In the genomic region with DNA sequence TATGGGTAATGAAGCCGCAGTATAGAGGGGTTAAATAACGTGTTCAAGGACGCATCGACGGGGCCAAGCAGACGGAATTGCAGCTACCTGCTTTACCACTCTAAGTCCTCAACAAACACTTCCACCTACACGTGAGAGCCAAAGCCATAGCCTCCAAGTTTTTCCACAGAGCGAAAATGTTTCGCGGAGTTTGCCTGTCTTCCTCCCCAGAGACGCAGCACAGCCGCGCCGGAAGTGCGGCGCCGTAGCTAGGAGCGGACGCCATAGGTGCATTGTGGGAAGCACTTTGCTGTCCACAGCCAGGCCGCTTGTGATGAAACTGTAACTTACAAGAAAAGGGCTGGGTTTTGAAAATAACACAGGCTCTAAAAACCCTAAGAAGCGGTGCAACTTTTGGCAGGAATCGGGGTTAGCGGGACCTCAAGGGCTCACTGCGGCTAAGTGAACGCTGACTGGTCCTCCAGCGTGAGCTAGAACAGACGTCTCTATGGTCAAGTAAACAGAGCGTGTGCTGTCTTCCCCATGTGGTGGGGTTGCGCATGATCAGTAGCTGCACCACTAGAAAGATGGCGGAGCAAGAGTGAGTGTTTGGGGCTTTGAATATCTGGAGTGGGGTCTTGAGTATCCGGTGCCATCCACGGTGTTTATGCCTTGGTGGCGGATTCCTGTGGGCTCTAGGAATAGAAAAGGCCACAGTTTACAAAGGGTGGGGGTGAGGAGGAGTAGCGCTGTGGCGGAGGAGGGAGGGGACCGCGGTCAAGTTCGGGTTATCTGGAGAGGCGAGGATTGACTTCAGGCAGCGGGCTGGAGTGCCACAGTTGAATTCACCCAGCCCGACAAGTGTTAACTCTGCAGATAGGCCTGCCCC, we compare ENCODE assay signal across 1 cellular context.
A peak's percentile ranks its signal among the peaks of the same experiment; 100 is the strongest.
TF ChIP-seq lines count a peak whose summit lies in the region.

A gene (plus strand): TSS at position 245 of the 868 bp plus-strand sequence. CDS start 295 bp downstream, at position 540.

TF ChIP-seq in GM12878, 131 proteins besides CTCF, POLR2A, EP300 and RAD21 (continued from another document and continues in another):
- peak; percentile 51 for TF ChIP-seq ZZZ3 (IDR thresholded peaks at IDR 0.05; ENCODE audit: control insufficient read depth, insufficient read length, low read depth)
- no peak; the same call in 1 of the 2 replicates for TF ChIP-seq RB1 (IDR thresholded peaks at IDR 0.05; ENCODE audit: borderline replicate concordance)
- peak; percentile 85 for TF ChIP-seq IKZF1 (conservative IDR thresholded peaks at IDR 0.05)
- TF ChIP-seq, protein P1, sequence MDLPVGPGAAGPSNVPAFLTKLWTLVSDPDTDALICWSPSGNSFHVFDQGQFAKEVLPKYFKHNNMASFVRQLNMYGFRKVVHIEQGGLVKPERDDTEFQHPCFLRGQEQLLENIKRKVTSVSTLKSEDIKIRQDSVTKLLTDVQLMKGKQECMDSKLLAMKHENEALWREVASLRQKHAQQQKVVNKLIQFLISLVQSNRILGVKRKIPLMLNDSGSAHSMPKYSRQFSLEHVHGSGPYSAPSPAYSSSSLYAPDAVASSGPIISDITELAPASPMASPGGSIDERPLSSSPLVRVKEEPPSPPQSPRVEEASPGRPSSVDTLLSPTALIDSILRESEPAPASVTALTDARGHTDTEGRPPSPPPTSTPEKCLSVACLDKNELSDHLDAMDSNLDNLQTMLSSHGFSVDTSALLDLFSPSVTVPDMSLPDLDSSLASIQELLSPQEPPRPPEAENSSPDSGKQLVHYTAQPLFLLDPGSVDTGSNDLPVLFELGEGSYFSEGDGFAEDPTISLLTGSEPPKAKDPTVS (IDR thresholded peaks at IDR 0.05; ENCODE audit: low read depth, low read length): no peak
- TF ChIP-seq, protein P2, sequence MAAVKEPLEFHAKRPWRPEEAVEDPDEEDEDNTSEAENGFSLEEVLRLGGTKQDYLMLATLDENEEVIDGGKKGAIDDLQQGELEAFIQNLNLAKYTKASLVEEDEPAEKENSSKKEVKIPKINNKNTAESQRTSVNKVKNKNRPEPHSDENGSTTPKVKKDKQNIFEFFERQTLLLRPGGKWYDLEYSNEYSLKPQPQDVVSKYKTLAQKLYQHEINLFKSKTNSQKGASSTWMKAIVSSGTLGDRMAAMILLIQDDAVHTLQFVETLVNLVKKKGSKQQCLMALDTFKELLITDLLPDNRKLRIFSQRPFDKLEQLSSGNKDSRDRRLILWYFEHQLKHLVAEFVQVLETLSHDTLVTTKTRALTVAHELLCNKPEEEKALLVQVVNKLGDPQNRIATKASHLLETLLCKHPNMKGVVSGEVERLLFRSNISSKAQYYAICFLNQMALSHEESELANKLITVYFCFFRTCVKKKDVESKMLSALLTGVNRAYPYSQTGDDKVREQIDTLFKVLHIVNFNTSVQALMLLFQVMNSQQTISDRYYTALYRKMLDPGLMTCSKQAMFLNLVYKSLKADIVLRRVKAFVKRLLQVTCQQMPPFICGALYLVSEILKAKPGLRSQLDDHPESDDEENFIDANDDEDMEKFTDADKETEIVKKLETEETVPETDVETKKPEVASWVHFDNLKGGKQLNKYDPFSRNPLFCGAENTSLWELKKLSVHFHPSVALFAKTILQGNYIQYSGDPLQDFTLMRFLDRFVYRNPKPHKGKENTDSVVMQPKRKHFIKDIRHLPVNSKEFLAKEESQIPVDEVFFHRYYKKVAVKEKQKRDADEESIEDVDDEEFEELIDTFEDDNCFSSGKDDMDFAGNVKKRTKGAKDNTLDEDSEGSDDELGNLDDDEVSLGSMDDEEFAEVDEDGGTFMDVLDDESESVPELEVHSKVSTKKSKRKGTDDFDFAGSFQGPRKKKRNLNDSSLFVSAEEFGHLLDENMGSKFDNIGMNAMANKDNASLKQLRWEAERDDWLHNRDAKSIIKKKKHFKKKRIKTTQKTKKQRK (IDR thresholded peaks at IDR 0.05; ENCODE audit: low read depth, low read length): no peak
- TF ChIP-seq NR2C2 (IDR thresholded peaks at IDR 0.05; ENCODE audit: borderline replicate concordance, control insufficient read depth, insufficient read length, low read depth): no peak
- no peak for TF ChIP-seq HDAC2 (IDR thresholded peaks at IDR 0.05)
- no peak for TF ChIP-seq RELA (IDR thresholded peaks at IDR 0.05; ENCODE audit: borderline replicate concordance, partially characterized antibody)
- TF ChIP-seq ATF7 (IDR thresholded peaks at IDR 0.05; ENCODE audit: low read depth): peak; percentile 53
- TF ChIP-seq SMC3 (IDR thresholded peaks at IDR 0.05; ENCODE audit: borderline replicate concordance, low read length): no peak
- peak; percentile 21; the same call in 1 of the 2 replicates for TF ChIP-seq WRNIP1 (IDR thresholded peaks at IDR 0.05; ENCODE audit: borderline replicate concordance, low read depth, low read length)
- peak; percentile 46; the same call in 1 of the 2 replicates for TF ChIP-seq SMARCA5 (IDR thresholded peaks at IDR 0.05)
- no peak for TF ChIP-seq JUND (IDR thresholded peaks at IDR 0.05; ENCODE audit: low read depth, low read length)
- peak; percentile 58 for TF ChIP-seq NR2C1 (IDR thresholded peaks at IDR 0.05)
- no peak for TF ChIP-seq CEBPB (IDR thresholded peaks at IDR 0.05; ENCODE audit: borderline replicate concordance in 1 of 2, low read depth in 2 of 2, low read length in 2 of 2)
- peak in 1 of 2 experiments; percentile 20; a peak in 1 of 4 replicates for TF ChIP-seq BHLHE40 (IDR thresholded peaks at IDR 0.05; ENCODE audit: borderline replicate concordance in 1 of 2, low read depth in 2 of 2, low read length in 1 of 2)
- TF ChIP-seq MXI1 (IDR thresholded peaks at IDR 0.05; ENCODE audit: low read depth, low read length): peak; percentile 89
- no peak for TF ChIP-seq BCL11A (IDR thresholded peaks at IDR 0.05; ENCODE audit: low read depth, low read length)
- TF ChIP-seq TAF1 (IDR thresholded peaks at IDR 0.05; ENCODE audit: borderline replicate concordance, low read depth, low read length): peak; percentile 99
- peak; percentile 79 for TF ChIP-seq RAD51 (IDR thresholded peaks at IDR 0.05)
- TF ChIP-seq GABPA (IDR thresholded peaks at IDR 0.05; ENCODE audit: low read depth): peak; percentile 88
- peak; percentile 48 for TF ChIP-seq HCFC1 (IDR thresholded peaks at IDR 0.05; ENCODE audit: low read length)
- TF ChIP-seq SREBF2 (IDR thresholded peaks at IDR 0.05; ENCODE audit: low read length): 0 out of 2 replicates have a peak, but pooled peaks have one; percentile 16
- 0 out of 2 replicates have a peak, but pooled peaks have one; percentile 27 for TF ChIP-seq KAT2A (conservative IDR thresholded peaks at IDR 0.05; ENCODE audit: control insufficient read depth, low read depth, low read length)
- TF ChIP-seq, protein P3, sequence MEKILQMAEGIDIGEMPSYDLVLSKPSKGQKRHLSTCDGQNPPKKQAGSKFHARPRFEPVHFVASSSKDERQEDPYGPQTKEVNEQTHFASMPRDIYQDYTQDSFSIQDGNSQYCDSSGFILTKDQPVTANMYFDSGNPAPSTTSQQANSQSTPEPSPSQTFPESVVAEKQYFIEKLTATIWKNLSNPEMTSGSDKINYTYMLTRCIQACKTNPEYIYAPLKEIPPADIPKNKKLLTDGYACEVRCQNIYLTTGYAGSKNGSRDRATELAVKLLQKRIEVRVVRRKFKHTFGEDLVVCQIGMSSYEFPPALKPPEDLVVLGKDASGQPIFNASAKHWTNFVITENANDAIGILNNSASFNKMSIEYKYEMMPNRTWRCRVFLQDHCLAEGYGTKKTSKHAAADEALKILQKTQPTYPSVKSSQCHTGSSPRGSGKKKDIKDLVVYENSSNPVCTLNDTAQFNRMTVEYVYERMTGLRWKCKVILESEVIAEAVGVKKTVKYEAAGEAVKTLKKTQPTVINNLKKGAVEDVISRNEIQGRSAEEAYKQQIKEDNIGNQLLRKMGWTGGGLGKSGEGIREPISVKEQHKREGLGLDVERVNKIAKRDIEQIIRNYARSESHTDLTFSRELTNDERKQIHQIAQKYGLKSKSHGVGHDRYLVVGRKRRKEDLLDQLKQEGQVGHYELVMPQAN (conservative IDR thresholded peaks at IDR 0.05): peak; percentile 60; the same call in 1 of the 2 replicates
- TF ChIP-seq ESRRA (IDR thresholded peaks at IDR 0.05; ENCODE audit: low read length): peak; percentile 74; the same call in 1 of the 2 replicates
- TF ChIP-seq NBN (IDR thresholded peaks at IDR 0.05): peak; percentile 86
- TF ChIP-seq MEF2B (IDR thresholded peaks at IDR 0.05; ENCODE audit: partially characterized antibody, poor library complexity, severe bottlenecking): peak; percentile 89
- peak; percentile 87; the same call in 1 of the 2 replicates for TF ChIP-seq PAX8 (IDR thresholded peaks at IDR 0.05)
- peak; percentile 60; the same call in 1 of the 2 replicates for TF ChIP-seq ASH2L (IDR thresholded peaks at IDR 0.05; ENCODE audit: borderline replicate concordance, low read depth)
- TF ChIP-seq SRF (IDR thresholded peaks at IDR 0.05; ENCODE audit: low read depth in 2 of 2, low read length in 2 of 2): peak in 1 of 2 experiments; percentile 75; a peak in 1 of 4 replicates
- TF ChIP-seq ETV6 (conservative IDR thresholded peaks at IDR 0.05 in 1 of 2, IDR thresholded peaks at IDR 0.05 in 1 of 2; ENCODE audit: borderline replicate concordance in 1 of 2, low read depth in 1 of 2): no peak
- TF ChIP-seq, protein P4, sequence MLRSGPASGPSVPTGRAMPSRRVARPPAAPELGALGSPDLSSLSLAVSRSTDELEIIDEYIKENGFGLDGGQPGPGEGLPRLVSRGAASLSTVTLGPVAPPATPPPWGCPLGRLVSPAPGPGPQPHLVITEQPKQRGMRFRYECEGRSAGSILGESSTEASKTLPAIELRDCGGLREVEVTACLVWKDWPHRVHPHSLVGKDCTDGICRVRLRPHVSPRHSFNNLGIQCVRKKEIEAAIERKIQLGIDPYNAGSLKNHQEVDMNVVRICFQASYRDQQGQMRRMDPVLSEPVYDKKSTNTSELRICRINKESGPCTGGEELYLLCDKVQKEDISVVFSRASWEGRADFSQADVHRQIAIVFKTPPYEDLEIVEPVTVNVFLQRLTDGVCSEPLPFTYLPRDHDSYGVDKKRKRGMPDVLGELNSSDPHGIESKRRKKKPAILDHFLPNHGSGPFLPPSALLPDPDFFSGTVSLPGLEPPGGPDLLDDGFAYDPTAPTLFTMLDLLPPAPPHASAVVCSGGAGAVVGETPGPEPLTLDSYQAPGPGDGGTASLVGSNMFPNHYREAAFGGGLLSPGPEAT (IDR thresholded peaks at IDR 0.05; ENCODE audit: low read depth): peak; percentile 93
- peak; percentile 67 for TF ChIP-seq ZNF207 (IDR thresholded peaks at IDR 0.05; ENCODE audit: borderline replicate concordance)
- TF ChIP-seq BMI1 (IDR thresholded peaks at IDR 0.05; ENCODE audit: borderline replicate concordance): no peak
- TF ChIP-seq, protein P5, sequence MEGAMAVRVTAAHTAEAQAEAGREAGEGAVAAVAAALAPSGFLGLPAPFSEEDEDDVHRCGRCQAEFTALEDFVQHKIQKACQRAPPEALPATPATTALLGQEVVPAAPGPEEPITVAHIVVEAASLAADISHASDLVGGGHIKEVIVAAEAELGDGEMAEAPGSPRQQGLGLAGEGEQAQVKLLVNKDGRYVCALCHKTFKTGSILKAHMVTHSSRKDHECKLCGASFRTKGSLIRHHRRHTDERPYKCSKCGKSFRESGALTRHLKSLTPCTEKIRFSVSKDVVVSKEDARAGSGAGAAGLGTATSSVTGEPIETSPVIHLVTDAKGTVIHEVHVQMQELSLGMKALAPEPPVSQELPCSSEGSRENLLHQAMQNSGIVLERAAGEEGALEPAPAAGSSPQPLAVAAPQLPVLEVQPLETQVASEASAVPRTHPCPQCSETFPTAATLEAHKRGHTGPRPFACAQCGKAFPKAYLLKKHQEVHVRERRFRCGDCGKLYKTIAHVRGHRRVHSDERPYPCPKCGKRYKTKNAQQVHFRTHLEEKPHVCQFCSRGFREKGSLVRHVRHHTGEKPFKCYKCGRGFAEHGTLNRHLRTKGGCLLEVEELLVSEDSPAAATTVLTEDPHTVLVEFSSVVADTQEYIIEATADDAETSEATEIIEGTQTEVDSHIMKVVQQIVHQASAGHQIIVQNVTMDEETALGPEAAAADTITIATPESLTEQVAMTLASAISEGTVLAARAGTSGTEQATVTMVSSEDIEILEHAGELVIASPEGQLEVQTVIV (IDR thresholded peaks at IDR 0.05; ENCODE audit: borderline replicate concordance, partially characterized antibody): no peak
- TF ChIP-seq JUNB (IDR thresholded peaks at IDR 0.05): peak; percentile 13; the same call in 1 of the 2 replicates
- TF ChIP-seq, protein P6, sequence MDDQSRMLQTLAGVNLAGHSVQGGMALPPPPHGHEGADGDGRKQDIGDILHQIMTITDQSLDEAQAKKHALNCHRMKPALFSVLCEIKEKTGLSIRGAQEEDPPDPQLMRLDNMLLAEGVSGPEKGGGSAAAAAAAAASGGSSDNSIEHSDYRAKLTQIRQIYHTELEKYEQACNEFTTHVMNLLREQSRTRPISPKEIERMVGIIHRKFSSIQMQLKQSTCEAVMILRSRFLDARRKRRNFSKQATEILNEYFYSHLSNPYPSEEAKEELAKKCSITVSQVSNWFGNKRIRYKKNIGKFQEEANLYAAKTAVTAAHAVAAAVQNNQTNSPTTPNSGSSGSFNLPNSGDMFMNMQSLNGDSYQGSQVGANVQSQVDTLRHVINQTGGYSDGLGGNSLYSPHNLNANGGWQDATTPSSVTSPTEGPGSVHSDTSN (IDR thresholded peaks at IDR 0.05; ENCODE audit: insufficient replicate concordance, low read depth, low read length): no peak
- no peak; the same call in 1 of the 2 replicates for TF ChIP-seq SPI1 (IDR thresholded peaks at IDR 0.05; ENCODE audit: borderline replicate concordance, insufficient read depth, low read depth, low read length)
- no peak; the same call in 1 of the 2 replicates for TF ChIP-seq LARP7 (IDR thresholded peaks at IDR 0.05)
- TF ChIP-seq, protein P7, sequence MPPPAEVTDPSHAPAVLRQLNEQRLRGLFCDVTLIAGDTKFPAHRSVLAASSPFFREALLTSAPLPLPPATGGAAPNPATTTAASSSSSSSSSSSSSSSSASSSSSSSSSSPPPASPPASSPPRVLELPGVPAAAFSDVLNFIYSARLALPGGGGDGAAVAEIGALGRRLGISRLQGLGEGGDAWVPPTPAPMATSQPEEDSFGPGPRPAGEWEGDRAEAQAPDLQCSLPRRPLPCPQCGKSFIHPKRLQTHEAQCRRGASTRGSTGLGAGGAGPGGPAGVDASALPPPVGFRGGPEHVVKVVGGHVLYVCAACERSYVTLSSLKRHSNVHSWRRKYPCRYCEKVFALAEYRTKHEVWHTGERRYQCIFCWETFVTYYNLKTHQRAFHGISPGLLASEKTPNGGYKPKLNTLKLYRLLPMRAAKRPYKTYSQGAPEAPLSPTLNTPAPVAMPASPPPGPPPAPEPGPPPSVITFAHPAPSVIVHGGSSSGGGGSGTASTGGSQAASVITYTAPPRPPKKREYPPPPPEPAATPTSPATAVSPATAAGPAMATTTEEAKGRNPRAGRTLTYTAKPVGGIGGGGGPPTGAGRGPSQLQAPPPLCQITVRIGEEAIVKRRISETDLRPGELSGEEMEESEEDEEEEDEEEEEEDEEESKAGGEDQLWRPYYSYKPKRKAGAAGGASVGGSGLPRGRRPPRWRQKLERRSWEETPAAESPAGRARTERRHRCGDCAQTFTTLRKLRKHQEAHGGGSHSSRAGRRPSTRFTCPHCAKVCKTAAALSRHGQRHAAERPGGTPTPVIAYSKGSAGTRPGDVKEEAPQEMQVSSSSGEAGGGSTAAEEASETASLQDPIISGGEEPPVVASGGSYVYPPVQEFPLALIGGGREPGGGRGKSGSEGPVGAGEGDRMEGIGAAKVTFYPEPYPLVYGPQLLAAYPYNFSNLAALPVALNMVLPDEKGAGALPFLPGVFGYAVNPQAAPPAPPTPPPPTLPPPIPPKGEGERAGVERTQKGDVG (CRISPR knock-in tag; IDR thresholded peaks at IDR 0.05): no peak
- peak; percentile 73 for TF ChIP-seq SIN3A (IDR thresholded peaks at IDR 0.05; ENCODE audit: low read depth, low read length)
- peak; percentile 97 for TF ChIP-seq CREM (IDR thresholded peaks at IDR 0.05; ENCODE audit: low read depth)
- TF ChIP-seq CHD2 (IDR thresholded peaks at IDR 0.05; ENCODE audit: borderline replicate concordance, low read depth, low read length): peak; percentile 14; the same call in 1 of the 2 replicates
- peak; percentile 76; the same call in 1 of the 2 replicates for TF ChIP-seq ZSCAN29 (IDR thresholded peaks at IDR 0.05)
- peak; percentile 93 for TF ChIP-seq YY1 (IDR thresholded peaks at IDR 0.05; ENCODE audit: low read depth, low read length)
